ENCODE assay signal across 1 cellular context in the genomic region with DNA sequence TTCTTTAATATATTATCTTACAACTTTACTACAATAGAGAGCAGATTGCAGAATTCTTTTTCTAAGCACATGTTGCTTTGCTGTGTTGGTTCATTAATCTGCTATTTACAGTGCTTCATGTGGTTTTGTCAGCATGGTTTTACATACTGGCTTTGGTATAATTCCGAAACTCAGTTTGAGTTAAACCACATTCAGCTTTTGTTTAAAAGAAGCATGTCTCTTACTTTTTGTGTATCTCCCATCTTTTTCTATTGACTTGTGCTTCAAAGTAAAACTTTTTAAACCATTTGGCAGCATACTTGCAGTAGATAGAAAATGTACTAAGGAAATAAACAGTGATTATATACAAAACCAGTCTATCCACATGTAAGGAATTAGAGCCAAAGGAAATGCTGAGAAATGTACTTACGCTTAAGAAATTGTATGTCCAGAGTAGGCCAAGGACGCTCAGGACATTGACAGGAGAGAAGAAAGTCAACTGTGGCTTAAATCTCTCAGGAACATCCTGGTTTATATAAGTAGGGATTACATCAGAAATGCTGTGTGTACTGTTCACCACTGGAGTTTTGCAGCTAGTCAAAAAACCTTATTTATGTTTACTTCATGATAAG.
TF ChIP-seq lines count a peak whose summit lies in the region.

No MANE protein-coding gene starts in this region.

TF ChIP-seq in SK-N-SH, 30 proteins besides CTCF, POLR2A, EP300 and RAD21 (continued from another document):
- no peak for TF ChIP-seq SMC3 (IDR thresholded peaks at IDR 0.05; ENCODE audit: low read depth, low read length)
- TF ChIP-seq ELF1 (IDR thresholded peaks at IDR 0.05), result no peak
- TF ChIP-seq TEAD4 (IDR thresholded peaks at IDR 0.05; ENCODE audit: borderline replicate concordance, insufficient read depth), result no peak
- no peak for TF ChIP-seq MEF2A (IDR thresholded peaks at IDR 0.05; ENCODE audit: borderline replicate concordance, low read depth)
